In genomic region chr2:111463956-111464355, GRCh38 we compare ENCODE assay signal across 8 cellular contexts.
DNase-seq lines count a peak whose midpoint lies in the region; ATAC-seq and TF ChIP-seq lines count a peak whose summit lies in the region.
"Not testable (repeated sequence)": the region's sequence is repeated elsewhere in the genome, so short reads cannot be mapped to it uniquely, and the experiment has no call there.

No MANE protein-coding gene starts in this region.

- H2AFZ ChIP-seq in GM23338; OCI-LY3 (ENCODE audit: low read depth, low read length): not testable (repeated sequence)

- H3K4me3 ChIP-seq in GM23338; OCI-LY3 (ENCODE audit: low read length): not testable (repeated sequence)
- H3K4me3 ChIP-seq in spleen = peak overlapping the region in 1 of 8 donors; percentile 31

- not testable (repeated sequence) for H3K27me3 ChIP-seq in CD4-positive, alpha-beta T cell (ENCODE audit: control insufficient read depth, insufficient read depth, low read length); GM23338 (ENCODE audit: insufficient read depth); OCI-LY3 (ENCODE audit: low read depth, low read length); spleen (replicated peaks in 1 of 7)

- peak; percentile 87 for ATAC-seq in CD4-positive, alpha-beta T cell (ENCODE audit: poor library complexity)
- ATAC-seq in GM19324 (IDR thresholded peaks at IDR 0.05; ENCODE audit: low FRiP score, unreplicated experiment) (peak; percentile 95), GM23338 (peak; percentile 89), HG03103 (IDR thresholded peaks at IDR 0.05; ENCODE audit: low read depth, unreplicated experiment) (peak; percentile 96), left cardiac atrium (peak; percentile 95 to 96)

- H3K9ac ChIP-seq in OCI-LY3 (ENCODE audit: low read length) = not testable (repeated sequence)

- H3K4me2 ChIP-seq in GM23338 (peak overlapping the region; percentile 62; the same call in 1 of the 2 replicates), OCI-LY3 (ENCODE audit: low read length) (peak overlapping the region; percentile 17; the same call in 1 of the 2 replicates)

- intact Hi-C loops in CD4-positive, alpha-beta T cell (cut with DNase I, micrococcal nuclease); activated T-helper 1 cell treated with anti-CD3 and anti-CD28 coated beads, Interleukin-12 subunit alpha, Interleukin-12 subunit beta, Interleukin-2, Interleukin-4 antibody, amounts not matched to agents 30 ng/mL and 10 ng/mL and 1 ng/mL, durations not matched to agents 14 hours and 24 hours and 36 hours (cut with micrococcal nuclease); left cardiac atrium (cut with DNase I); spleen (cut with DNase I; ENCODE audit: low total_unique reads): not testable (repeated sequence)

- H4K20me1 ChIP-seq in GM23338 (replicated peaks; ENCODE audit: insufficient read depth) = not testable (repeated sequence)
- H4K20me1 ChIP-seq in OCI-LY3 (ENCODE audit: insufficient read depth, low read length) = peaks cover 23% of the 10 kb centered on the region; the same call in 1 of the 2 replicates

- not testable (repeated sequence) for H3K4me1 Mint-ChIP-seq in CD4-positive, alpha-beta T cell (ENCODE audit: low read depth); GM23338; activated T-helper 1 cell treated with anti-CD3 and anti-CD28 coated beads, Interleukin-12 subunit alpha, Interleukin-12 subunit beta, Interleukin-2, Interleukin-4 antibody, amounts not matched to agents 30 ng/mL and 10 ng/mL and 1 ng/mL, durations not matched to agents 14 hours and 24 hours and 36 hours (ENCODE audit: low read depth)

- not testable (repeated sequence) for H3F3A ChIP-seq in GM23338 (replicated peaks; ENCODE audit: low read depth)

- POLR2A ChIA-PET in CD4-positive, alpha-beta T cell (lab: Charles Lee) = not testable (repeated sequence)

- H3K79me2 ChIP-seq in GM23338 (replicated peaks; ENCODE audit: insufficient read depth); OCI-LY3 (ENCODE audit: low read length): not testable (repeated sequence)

- DNase-seq in CD4-positive, alpha-beta T cell; GM23338 (ENCODE audit: low spot score); left cardiac atrium; spleen: not testable (repeated sequence)
- peak; percentile 47 for DNase-seq in activated T-helper 1 cell treated with anti-CD3 and anti-CD28 coated beads, Interleukin-12 subunit alpha, Interleukin-12 subunit beta, Interleukin-2, Interleukin-4 antibody, amounts not matched to agents 30 ng/mL and 10 ng/mL and 1 ng/mL, durations not matched to agents 14 hours and 24 hours and 36 hours (ENCODE audit: low spot score)

- H3K9me3 ChIP-seq in CD4-positive, alpha-beta T cell (ENCODE audit: control insufficient read depth, low read length); OCI-LY3 (ENCODE audit: insufficient read depth, low read length); spleen: not testable (repeated sequence)

- TF ChIP-seq CTCF in CD4-positive, alpha-beta T cell (IDR thresholded peaks at IDR 0.05); GM23338 (conservative IDR thresholded peaks at IDR 0.05; ENCODE audit: low read depth in 2 of 2); OCI-LY3 (IDR thresholded peaks at IDR 0.05; ENCODE audit: low read depth, low read length); spleen (IDR thresholded peaks at IDR 0.05 in 8 of 11, conservative IDR thresholded peaks at IDR 0.05 in 3 of 11): not testable (repeated sequence)

- not testable (repeated sequence) for H3K27ac Mint-ChIP-seq in CD4-positive, alpha-beta T cell; GM23338
- peak overlapping the region; percentile 58 for H3K27ac Mint-ChIP-seq in activated T-helper 1 cell treated with anti-CD3 and anti-CD28 coated beads, Interleukin-12 subunit alpha, Interleukin-12 subunit beta, Interleukin-2, Interleukin-4 antibody, amounts not matched to agents 30 ng/mL and 10 ng/mL and 1 ng/mL, durations not matched to agents 14 hours and 24 hours and 36 hours

- not testable (repeated sequence) for H3K4me3 Mint-ChIP-seq in CD4-positive, alpha-beta T cell; GM23338; activated T-helper 1 cell treated with anti-CD3 and anti-CD28 coated beads, Interleukin-12 subunit alpha, Interleukin-12 subunit beta, Interleukin-2, Interleukin-4 antibody, amounts not matched to agents 30 ng/mL and 10 ng/mL and 1 ng/mL, durations not matched to agents 14 hours and 24 hours and 36 hours

- CTCF ChIA-PET in CD4-positive, alpha-beta T cell (lab: Charles Lee) = not testable (repeated sequence)

- not testable (repeated sequence) for H3K9me2 ChIP-seq in GM23338 (ENCODE audit: insufficient read depth)

- H3K4me1 ChIP-seq in GM23338 (ENCODE audit: insufficient read depth); OCI-LY3 (ENCODE audit: low read length): not testable (repeated sequence)
- peaks cover 0 to 26% (median 5%) of the 10 kb centered on the region in 6 donors for H3K4me1 ChIP-seq in spleen

- not testable (repeated sequence) for H3K9me3 Mint-ChIP-seq in CD4-positive, alpha-beta T cell; GM23338; activated T-helper 1 cell treated with anti-CD3 and anti-CD28 coated beads, Interleukin-12 subunit alpha, Interleukin-12 subunit beta, Interleukin-2, Interleukin-4 antibody, amounts not matched to agents 30 ng/mL and 10 ng/mL and 1 ng/mL, durations not matched to agents 14 hours and 24 hours and 36 hours

- no CpG with 5 or more reads among the region's 10 CpGs for WGBS in spleen, 5 donors

- H3K36me3 ChIP-seq in GM23338 (ENCODE audit: insufficient read depth); OCI-LY3 (replicated peaks; ENCODE audit: low read depth, low read length); spleen: not testable (repeated sequence)

- H3K27ac ChIP-seq in CD4-positive, alpha-beta T cell (ENCODE audit: low read depth, low read length); GM23338 (ENCODE audit: low read depth); OCI-LY3 (ENCODE audit: low read length): not testable (repeated sequence)
- H3K27ac ChIP-seq in spleen = peak overlapping the region in 5 of 8 donors; percentile 48 to 77 (median 71)

- not testable (repeated sequence) for H3K36me3 Mint-ChIP-seq in CD4-positive, alpha-beta T cell (ENCODE audit: low read depth); GM23338 (ENCODE audit: low read depth); activated T-helper 1 cell treated with anti-CD3 and anti-CD28 coated beads, Interleukin-12 subunit alpha, Interleukin-12 subunit beta, Interleukin-2, Interleukin-4 antibody, amounts not matched to agents 30 ng/mL and 10 ng/mL and 1 ng/mL, durations not matched to agents 14 hours and 24 hours and 36 hours (ENCODE audit: low read depth)

- not testable (repeated sequence) for H3K27me3 Mint-ChIP-seq in CD4-positive, alpha-beta T cell; GM23338 (ENCODE audit: insufficient read depth, low read depth, poor library complexity); activated T-helper 1 cell treated with anti-CD3 and anti-CD28 coated beads, Interleukin-12 subunit alpha, Interleukin-12 subunit beta, Interleukin-2, Interleukin-4 antibody, amounts not matched to agents 30 ng/mL and 10 ng/mL and 1 ng/mL, durations not matched to agents 14 hours and 24 hours and 36 hours (ENCODE audit: insufficient read depth)

- not testable (repeated sequence) for TF ChIP-seq POLR2A in spleen (IDR thresholded peaks at IDR 0.05)
